In genomic region chr15:74174216-74174965, GRCh38 we compare ENCODE assay signal across 14 cellular contexts. TPM values are rescaled to one million over a fixed set of nuclear protein-coding genes. Genes with fewer than 3 reads are reported as not detected.
DNase-seq lines count a peak whose midpoint lies in the region; ATAC-seq and TF ChIP-seq lines count a peak whose summit lies in the region.
"Had no signal": no experiment of that assay in that cellular context is flagged by ENCODE, and none has a peak within 500 bp of the region (broad histone marks: within the 10 kb centered on the region; RNA-seq: fewer than 3 reads in every experiment).

No MANE protein-coding gene starts in this region.

- POLR2A ChIA-PET in WTC11 (lab: Charles Lee), result interaction anchor here (1.2 to 1.3 kb wide), 2 partner anchors 25 to 28 kb away, joined by 3 read pairs; partner anchors contain the start of gene STRA6

- ATAC-seq in WTC11 (no peak), GM18511 (IDR thresholded peaks at IDR 0.05; ENCODE audit: unreplicated experiment) (no peak), GM19324 (IDR thresholded peaks at IDR 0.05; ENCODE audit: low FRiP score, unreplicated experiment) (no peak)
- ATAC-seq: foreskin keratinocyte, HCT116 had no signal

- no peaks in the 10 kb centered on the region for H3K27me3 ChIP-seq in muscle layer of duodenum (ENCODE audit: low read depth, low read length)
- no peaks in the 10 kb centered on the region for H3K27me3 ChIP-seq in tibial artery
- H3K27me3 ChIP-seq: brain microvascular endothelial cell had no signal

- H3K27ac Mint-ChIP-seq in WTC11, result no peak overlapping the region
- H3K27ac Mint-ChIP-seq: naive B cell had no signal

- H3K4me3 ChIP-seq in fibroblast of villous mesenchyme (ENCODE audit: low read depth, low read length) (peak overlapping the region; percentile 52), muscle layer of duodenum (ENCODE audit: low read depth in 1 of 2, low read length in 2 of 2) (peak overlapping the region; percentile 30 to 66), tibial artery (peak overlapping the region; percentile 47 to 56)

- H3K36me3 Mint-ChIP-seq in WTC11, result no peaks in the 10 kb centered on the region
- H3K36me3 Mint-ChIP-seq: naive B cell had no signal

- H3K9me3 ChIP-seq in muscle layer of duodenum (ENCODE audit: control insufficient read depth in 1 of 2, low read length in 2 of 2) (no peaks in the 10 kb centered on the region), tibial artery (no peaks in the 10 kb centered on the region)

- CTCF ChIA-PET in WTC11 (lab: Charles Lee), result interaction anchor here (1.1 to 3.8 kb wide), 8 partner anchors 28 to 209 kb away, joined by 3 to 21 read pairs (median 5); partner anchors contain the start of gene STRA6

- H3K9me3 Mint-ChIP-seq in WTC11, result no peaks in the 10 kb centered on the region
- H3K9me3 Mint-ChIP-seq: naive B cell had no signal

- H3K4me1 Mint-ChIP-seq in WTC11, result peaks cover 55% of the 10 kb centered on the region
- H3K4me1 Mint-ChIP-seq: naive B cell had no signal

- no peak overlapping the region for H3K27ac ChIP-seq in muscle layer of duodenum (ENCODE audit: low read length)
- H3K27ac ChIP-seq in tibial artery, result peak overlapping the region; percentile 79 to 92
- H3K27ac ChIP-seq: brain microvascular endothelial cell, foreskin keratinocyte had no signal

- intact Hi-C loops in tibial artery (cut with DNase I; ENCODE audit: low total_unique reads), result no loop called here

- no peaks in the 10 kb centered on the region for H3K36me3 ChIP-seq in muscle layer of duodenum (ENCODE audit: control insufficient read depth in 1 of 2, insufficient read depth in 2 of 2, low read length in 2 of 2)
- H3K36me3 ChIP-seq in tibial artery, result peaks cover 0 to 15% (median 7%) of the 10 kb centered on the region in 3 donors
- H3K36me3 ChIP-seq: brain microvascular endothelial cell had no signal

- H3K4me1 ChIP-seq in muscle layer of duodenum (ENCODE audit: control insufficient read depth in 1 of 2, insufficient read depth in 2 of 2, low read length in 2 of 2) (peaks cover 7 to 67% of the 10 kb centered on the region in 2 donors), tibial artery (peaks cover 6 to 78% (median 73%) of the 10 kb centered on the region in 4 donors)
- H3K4me1 ChIP-seq: foreskin keratinocyte had no signal

- no peak overlapping the region for H3K4me3 Mint-ChIP-seq in WTC11
- H3K4me3 Mint-ChIP-seq: naive B cell had no signal

- TF ChIP-seq CTCF in WTC11 (IDR thresholded peaks at IDR 0.05), result no peak
- no peak for TF ChIP-seq CTCF in fibroblast of villous mesenchyme (IDR thresholded peaks at IDR 0.05; ENCODE audit: insufficient read depth, low read depth, low read length)
- no peak for TF ChIP-seq CTCF in tibial artery (IDR thresholded peaks at IDR 0.05)

- peaks cover 3% of the 10 kb centered on the region; the same call in 1 of the 2 replicates for H3K27me3 Mint-ChIP-seq in WTC11 (ENCODE audit: low read depth)

- DNase-seq in WTC11 (ENCODE audit: low spot score), result peak; percentile 17
- peak; percentile 82 for DNase-seq in fibroblast of villous mesenchyme (ENCODE audit: low read depth)
- DNase-seq in tibial artery, result peak; percentile 57 to 86
- DNase-seq in GDM1 (lab: John Stamatoyannopoulos, UW), result no peak
- DNase-seq: brain microvascular endothelial cell; foreskin keratinocyte; naive B cell; NCI-H510A treated with DMSO at 0.1 percent for 48 hours; stimulated activated CD4-positive, alpha-beta T cell treated with anti-CD3 and anti-CD28 coated beads, Interleukin-4, amount 100 ng/mL, for 4 hours had no signal

TF ChIP-seq in WTC11, 78 proteins besides CTCF, POLR2A, EP300 and RAD21:
- TF ChIP-seq ATF3 (CRISPR knock-in tag; conservative IDR thresholded peaks at IDR 0.05) (no peak), SP1 (CRISPR knock-in tag; conservative IDR thresholded peaks at IDR 0.05) (0 out of 2 replicates have a peak, but pooled peaks have one; percentile 28)

RNA-seq across cellular contexts. Expression of gene ISLR, which starts 0.9 kb away (rescaled TPM):
- total RNA-seq in WTC11 (2021), result 0.50 to 0.63 TPM (median 0.62 TPM) in 3 replicates
- 73.8 and 83.4 TPM in 2 replicates for total RNA-seq in fibroblast of villous mesenchyme
- total RNA-seq: foreskin keratinocyte had no signal

RNA-seq across cellular contexts. Expression of gene STRA6, which starts 28.2 kb away (rescaled TPM):
- total RNA-seq in WTC11 (2021) (20.1 to 23.2 TPM (median 21.7 TPM) in 3 replicates), fibroblast of villous mesenchyme (52.7 and 64.4 TPM in 2 replicates)
- total RNA-seq: foreskin keratinocyte had no signal

RNA-seq across cellular contexts. Expression of gene ISLR2, which starts 44.0 kb away (rescaled TPM):
- 8.1 to 9.4 TPM (median 8.9 TPM) in 3 replicates for total RNA-seq in WTC11 (2021)
- 0.32 TPM in 1 of 2 replicates, not detected in the other for total RNA-seq in fibroblast of villous mesenchyme
- total RNA-seq: foreskin keratinocyte, G401 had no signal

Comparison
In these comparisons a context has a peak if more than half of its experiments do, and no peak if none do; other contexts are left out.
1. RNA of gene ISLR, which starts 0.9 kb away (total RNA-seq): 73.8 to 83.4 TPM in fibroblast of villous mesenchyme; 0.50 to 0.63 TPM in WTC11; every median in the first group is over 10 times any median in the second.
2. Peak in every context shown above with its lines, with median percentiles within 50 percentile points of each other: H3K4me3 ChIP-seq.